In genomic region chr22:39437836-39438704, GRCh38 we compare ENCODE assay signal across 10 cellular contexts. TPM values are rescaled to one million over a fixed set of nuclear protein-coding genes. Genes with fewer than 3 reads are reported as not detected.
DNase-seq lines count a peak whose midpoint lies in the region; ATAC-seq and TF ChIP-seq lines count a peak whose summit lies in the region.
"Had no signal": no experiment of that assay in that cellular context is flagged by ENCODE, and none has a peak within 500 bp of the region (broad histone marks: within the 10 kb centered on the region; RNA-seq: fewer than 3 reads in every experiment).

No MANE protein-coding gene starts in this region.

- no peak for ATAC-seq in T-helper 17 cell
- peak; percentile 9 for ATAC-seq in left colon
- ATAC-seq in HG03378 (IDR thresholded peaks at IDR 0.05; ENCODE audit: unreplicated experiment): no peak

- intact Hi-C loops in left colon (cut with DNase I, micrococcal nuclease) (no loop called here), spleen (cut with DNase I; ENCODE audit: low total_unique reads) (no loop called here)

- TF ChIP-seq POLR2A in spleen (IDR thresholded peaks at IDR 0.05): no peak

- H3K27me3 Mint-ChIP-seq in H9 (ENCODE audit: low read depth): peaks cover 23% of the 10 kb centered on the region
- peaks cover 14% of the 10 kb centered on the region for H3K27me3 Mint-ChIP-seq in T-helper 17 cell

- peaks cover 4 to 27% of the 10 kb centered on the region in 2 experiments for H3K4me1 Mint-ChIP-seq in H9
- H3K4me1 Mint-ChIP-seq in T-helper 17 cell: peaks cover 7% of the 10 kb centered on the region

- no peak overlapping the region for H4K91ac ChIP-seq in H9 (ENCODE audit: insufficient read length, low read depth, low read length)

- no peak overlapping the region for H2BK12ac ChIP-seq in H9 (ENCODE audit: insufficient read length, low read depth, low read length)

- H3K79me2 ChIP-seq in H9 (ENCODE audit: insufficient read depth, low read length): no peaks in the 10 kb centered on the region

- no peaks in the 10 kb centered on the region for H3K9me3 ChIP-seq in H9 (ENCODE audit: control insufficient read depth, low read depth, low read length)
- H3K9me3 ChIP-seq in T-helper 17 cell (ENCODE audit: control insufficient read depth, low read length, poor library complexity, severe bottlenecking): no peaks in the 10 kb centered on the region
- no peaks in the 10 kb centered on the region for H3K9me3 ChIP-seq in spleen
- H3K9me3 ChIP-seq: adrenal gland had no signal

- no peak overlapping the region for H3K56ac ChIP-seq in H9 (ENCODE audit: insufficient read length, low read depth, low read length)

- no peak overlapping the region for H3K18ac ChIP-seq in H9 (ENCODE audit: insufficient read length, low read depth, low read length)

- H3K4me1 ChIP-seq in H9 (ENCODE audit: insufficient read depth, low read length) (no peaks in the 10 kb centered on the region; the same call in 1 of the 2 replicates), spleen (peaks cover 6 to 51% (median 23%) of the 10 kb centered on the region in 6 donors)

- H3K23ac ChIP-seq in H9 (ENCODE audit: insufficient read length, low read depth, low read length): no peak overlapping the region

- TF ChIP-seq CTCF in H9 (conservative IDR thresholded peaks at IDR 0.05) (no peak), spleen (IDR thresholded peaks at IDR 0.05 in 8 of 11, conservative IDR thresholded peaks at IDR 0.05 in 3 of 11) (no peak)

- DNase-seq in H9 (no peak), T-helper 17 cell (no peak), left colon (no peak), spleen (no peak), COR-L47 (lab: John Stamatoyannopoulos, UW) (no peak), germinal center (ENCODE audit: low spot score) (no peak), HuH-7 (ENCODE audit: low spot score) (no peak)

- H3K4me3 Mint-ChIP-seq in H9: no peak overlapping the region; a peak in 1 of 5 replicates
- no peak overlapping the region for H3K4me3 Mint-ChIP-seq in T-helper 17 cell
- H3K4me3 Mint-ChIP-seq: activated CD4-positive, alpha-beta T cell treated with anti-CD3 and anti-CD28 coated beads, Interleukin-2, amount 10 ng/mL, durations not matched to agents 24 days and 14 days had no signal

- H2BK15ac ChIP-seq in H9 (ENCODE audit: low read depth, low read length): no peak overlapping the region

- no peak overlapping the region for H4K5ac ChIP-seq in H9 (ENCODE audit: insufficient read length, low read depth, low read length)

- no peak overlapping the region for H2BK5ac ChIP-seq in H9 (ENCODE audit: insufficient read length, low read length)

- H3K27ac Mint-ChIP-seq in H9 (no peak overlapping the region; a peak in 1 of 7 replicates), T-helper 17 cell (peak overlapping the region; percentile 76)
- H3K27ac Mint-ChIP-seq: activated CD4-positive, alpha-beta T cell treated with anti-CD3 and anti-CD28 coated beads, Interleukin-2, amount 10 ng/mL, durations not matched to agents 24 days and 14 days had no signal

- H3K36me3 Mint-ChIP-seq in H9 (ENCODE audit: insufficient read depth in 1 of 3, low read depth in 3 of 3) (no peaks in the 10 kb centered on the region), T-helper 17 cell (ENCODE audit: low read depth) (no peaks in the 10 kb centered on the region)

- no peak overlapping the region for H2BK20ac ChIP-seq in H9 (ENCODE audit: low read depth, low read length, poor library complexity, severe bottlenecking)

- H4K8ac ChIP-seq in H9 (replicated peaks; ENCODE audit: insufficient read length, low read depth, low read length): no peak overlapping the region

- no peak overlapping the region; the same call in 1 of the 2 replicates for H3K14ac ChIP-seq in H9 (ENCODE audit: insufficient read depth, low read length)

- no peak overlapping the region for H2BK120ac ChIP-seq in H9 (ENCODE audit: low read depth, low read length, poor library complexity, severe bottlenecking)

- no peak overlapping the region for H2AK5ac ChIP-seq in H9 (ENCODE audit: insufficient read length, low read length)

- no CpG with 5 or more reads among the region's 15 CpGs for WGBS in H9 (ENCODE audit: extremely low coverage, insufficient read length, low lambda C conversion rate)
- WGBS in spleen, 5 donors: 44 to 55% (median 48%) methylated on average over 9 to 15 of the region's 15 CpGs

- H3K9me3 Mint-ChIP-seq in H9: no peaks in the 10 kb centered on the region
- H3K9me3 Mint-ChIP-seq: activated CD4-positive, alpha-beta T cell treated with anti-CD3 and anti-CD28 coated beads, Interleukin-2, amount 10 ng/mL, durations not matched to agents 24 days and 14 days had no signal

- H3K36me3 ChIP-seq in spleen: peaks cover 0 to 19% (median under 1%) of the 10 kb centered on the region in 6 donors
- H3K36me3 ChIP-seq: adrenal gland had no signal

- peak overlapping the region; percentile 26 for H3K4me2 ChIP-seq in H9 (ENCODE audit: insufficient read depth, insufficient read length, low read length)

- no peak overlapping the region for H2AFZ ChIP-seq in H9 (ENCODE audit: low read length)

- H3K27ac ChIP-seq in H9 (ENCODE audit: insufficient read length, low read depth, low read length) (no peak overlapping the region), spleen (peak overlapping the region in 5 of 8 donors; percentile 21 to 59 (median 27))
- H3K27ac ChIP-seq: adrenal gland had no signal

- H3K23me2 ChIP-seq in H9 (ENCODE audit: insufficient read length, low read depth, low read length, poor library complexity, severe bottlenecking): peaks cover 5% of the 10 kb centered on the region

- H3K4ac ChIP-seq in H9 (ENCODE audit: low read depth, low read length): no peak overlapping the region

- H3K9ac ChIP-seq in H9 (ENCODE audit: extremely low read depth, insufficient read length, low read length): no peak overlapping the region

- no peaks in the 10 kb centered on the region for H3K79me1 ChIP-seq in H9 (ENCODE audit: insufficient read depth, low read depth, low read length, poor library complexity, severe bottlenecking)

- H3T11ph ChIP-seq in H9 (ENCODE audit: low read length): no peak overlapping the region

- H3K27me3 ChIP-seq in H9 (ENCODE audit: insufficient read depth, low read length) (no peaks in the 10 kb centered on the region), spleen (replicated peaks in 1 of 7) (no peaks in the 10 kb centered on the region)
- H3K27me3 ChIP-seq: adrenal gland had no signal

- no peaks in the 10 kb centered on the region for H4K20me1 ChIP-seq in H9 (ENCODE audit: control insufficient read depth, insufficient read depth, insufficient read length)

- H3K4me3 ChIP-seq in spleen: peak overlapping the region in 1 of 8 donors; percentile 37

RNA-seq across cellular contexts. Expression of gene MGAT3, which starts 18.7 kb away (rescaled TPM):
- total RNA-seq in H9 (2021): 4.7 and 5.0 TPM in 2 replicates
- under 1 TPM; 0.25 to 0.96 TPM for total RNA-seq in T-helper 17 cell
- 10 to 100 TPM in 1 of 2 donors, 1 to 10 TPM in 1; 5.6 to 10.7 TPM for total RNA-seq in left colon
- total RNA-seq in spleen: 10 to 100 TPM in 4 of 7 donors, 1 to 10 TPM in 3; 8.1 to 14.4 (median 10.6) TPM
- polyA plus RNA-seq in spleen: 1 to 10 TPM; 1.3 to 4.2 (median 1.5) TPM

RNA-seq across cellular contexts. Expression of gene TAB1, which starts 38.5 kb away (rescaled TPM):
- total RNA-seq in H9 (2021) (16.6 and 20.3 TPM in 2 replicates), T-helper 17 cell (10 to 100 TPM; 22.0 to 23.6 TPM), left colon (10 to 100 TPM; 19.4 to 20.3 TPM), spleen (10 to 100 TPM; 19.3 to 34.8 (median 25.0) TPM)
- 10 to 100 TPM; 12.4 to 20.2 (median 12.6) TPM for polyA plus RNA-seq in spleen
